Comparison of ENCODE assay signal across 10 cellular contexts in genomic region chr14:77314043-77314442, GRCh38. TPM values are rescaled to one million over a fixed set of nuclear protein-coding genes. Genes with fewer than 3 reads are reported as not detected.
DNase-seq lines count a peak whose midpoint lies in the region; ATAC-seq and TF ChIP-seq lines count a peak whose summit lies in the region.
"Had no signal": no experiment of that assay in that cellular context is flagged by ENCODE, and none has a peak within 500 bp of the region (broad histone marks: within the 10 kb centered on the region; RNA-seq: fewer than 3 reads in every experiment).

No MANE protein-coding gene starts in this region.

- peak overlapping the region; percentile 66 for H2AK9ac ChIP-seq in IMR-90 (replicated peaks; ENCODE audit: low read depth, low read length, poor library complexity)

- dilution Hi-C loops in IMR-90 (cut with HindIII; ENCODE audit: low sequenced_read_pairs, unreplicated experiment) = no loop called here

- H3K27ac ChIP-seq in IMR-90 (ENCODE audit: insufficient read depth, low read length) (peak overlapping the region; percentile 25), tibial nerve (peak overlapping the region; percentile 47 to 87 (median 82)), colonic mucosa (no peak overlapping the region), MM.1S (ENCODE audit: low read length) (no peak overlapping the region)

- H3K56ac ChIP-seq in IMR-90 (ENCODE audit: extremely low read depth, insufficient read depth, low read length) = peak overlapping the region; percentile 11; the same call in 1 of the 2 replicates

- peak overlapping the region; percentile 29 for H3K14ac ChIP-seq in IMR-90 (replicated peaks; ENCODE audit: low read depth, low read length)

- no peak overlapping the region for H3K18ac ChIP-seq in IMR-90 (ENCODE audit: low read depth, low read length)

- no peaks in the 10 kb centered on the region for H3K27me3 ChIP-seq in IMR-90 (ENCODE audit: control insufficient read depth, insufficient read depth, low read length)
- H3K27me3 ChIP-seq in tibial nerve = no peaks in the 10 kb centered on the region
- H3K27me3 ChIP-seq in colonic mucosa = no peaks in the 10 kb centered on the region
- no peaks in the 10 kb centered on the region for H3K27me3 ChIP-seq in MM.1S (replicated peaks; ENCODE audit: insufficient read depth, low read length)

- H3K23ac ChIP-seq in IMR-90 (ENCODE audit: low read depth, low read length) = 0 out of 2 replicates have a peak overlapping the region, but pooled peaks have one; percentile 22

- H3K79me2 ChIP-seq in MM.1S (ENCODE audit: low read length) = peaks cover 1% of the 10 kb centered on the region; the same call in 1 of the 2 replicates

- H2BK15ac ChIP-seq in IMR-90 (ENCODE audit: low read depth, low read length) = 0 out of 3 replicates have a peak overlapping the region, but pooled peaks have one; percentile 8

- peak overlapping the region; percentile 59 for H2BK20ac ChIP-seq in IMR-90 (ENCODE audit: low read depth, low read length)

- H3K9me3 ChIP-seq in IMR-90 (ENCODE audit: control insufficient read depth, insufficient read depth, low read length) = no peaks in the 10 kb centered on the region
- H3K9me3 ChIP-seq in tibial nerve = no peaks in the 10 kb centered on the region
- no peaks in the 10 kb centered on the region for H3K9me3 ChIP-seq in colonic mucosa
- no peaks in the 10 kb centered on the region for H3K9me3 ChIP-seq in MM.1S (replicated peaks; ENCODE audit: insufficient read depth, low read length)

- no peak overlapping the region for H4K5ac ChIP-seq in IMR-90 (ENCODE audit: low read depth, low read length)

- DNase-seq in IMR-90 (peak; percentile 89), choroid plexus epithelial cell (ENCODE audit: low read depth) (peak; percentile 89), left lobe of liver (ENCODE audit: low spot score) (peak; percentile 28), tibial nerve (ENCODE audit: low spot score in 2 of 2) (no peak), colonic mucosa (no peak), MM.1S (no peak)
- no peak for DNase-seq in activated CD4-positive, alpha-beta T cell treated with anti-CD3 and anti-CD28 coated beads for 1 hour
- DNase-seq: NCI-H1694 had no signal

- BruUV-seq in IMR-90 (replicated peaks; lab: Mats Ljungman, UMichigan) = no TSS peak

- H3K9ac ChIP-seq in IMR-90 (ENCODE audit: low read depth, low read length) (no peak overlapping the region), colonic mucosa (ENCODE audit: low read depth in 2 of 2, low read length in 2 of 2) (no peak overlapping the region), MM.1S (ENCODE audit: low read length) (no peak overlapping the region)

- H3K4me1 ChIP-seq in IMR-90 (ENCODE audit: control insufficient read depth, insufficient read depth, low read length) (peaks cover 15% of the 10 kb centered on the region), tibial nerve (peaks cover 0 to 71% (median 32%) of the 10 kb centered on the region in 4 donors), colonic mucosa (peaks cover 6% of the 10 kb centered on the region), MM.1S (ENCODE audit: low read length) (peaks cover 5% of the 10 kb centered on the region; the same call in 1 of the 2 replicates)

- no peaks in the 10 kb centered on the region for H3K9me2 ChIP-seq in MM.1S (replicated peaks; ENCODE audit: insufficient read depth, low read length)

- peak overlapping the region; percentile 64 for H2BK5ac ChIP-seq in IMR-90 (ENCODE audit: low read depth, low read length, poor library complexity, severe bottlenecking)

- TF ChIP-seq POLR2A in IMR-90 (IDR thresholded peaks at IDR 0.05; ENCODE audit: low read depth, low read length) = no peak
- TF ChIP-seq POLR2A in tibial nerve (IDR thresholded peaks at IDR 0.05) = no peak

- H3K79me1 ChIP-seq in IMR-90 (ENCODE audit: low read depth in 1 of 2, low read length in 2 of 2) = peaks cover 13 to 57% of the 10 kb centered on the region in 2 experiments

- H2BK120ac ChIP-seq in IMR-90 (ENCODE audit: low read depth, low read length) = peak overlapping the region; percentile 86

- peaks cover 9% of the 10 kb centered on the region for H4K20me1 ChIP-seq in IMR-90 (ENCODE audit: insufficient read depth, low read length)
- H4K20me1 ChIP-seq in MM.1S (ENCODE audit: insufficient read depth, low read length) = no peaks in the 10 kb centered on the region

- H3F3A ChIP-seq in MM.1S (ENCODE audit: insufficient read depth, low read length) = no peaks in the 10 kb centered on the region

- H3K4ac ChIP-seq in IMR-90 (ENCODE audit: low read depth, low read length) = peak overlapping the region; percentile 75

- CTCF ChIA-PET in IMR-90 (lab: Yijun Ruan, JAX) = interaction anchor here (0.6 to 6.2 kb wide), 2 partner anchors 12 to 1407 kb away, joined by 3 to 116 read pairs; no protein-coding TSS in a partner anchor

- peak overlapping the region; percentile 1; the same call in 1 of the 2 replicates for H3K4me2 ChIP-seq in IMR-90 (ENCODE audit: low read depth, low read length)
- no peak overlapping the region for H3K4me2 ChIP-seq in MM.1S (ENCODE audit: low read depth, low read length)

- H3K9me1 ChIP-seq in IMR-90 (ENCODE audit: insufficient read depth, low read length) = peaks cover 13% of the 10 kb centered on the region

- POLR2A ChIA-PET in IMR-90 (lab: Charles Lee; ENCODE audit: unreplicated experiment) = interaction anchor here (1.1 kb wide), 1 partner anchor 11 kb away, joined by 3 read pairs; no protein-coding TSS in a partner anchor

- in situ Hi-C loops in IMR-90 (cut with MboI; ENCODE audit: low sequenced_read_pairs) = loop anchor here (25.0 kb wide), 1 partner anchor 427 kb away; no protein-coding TSS in a partner anchor

- TF ChIP-seq EP300 in tibial nerve (IDR thresholded peaks at IDR 0.05) = peak in 1 of 2 donors; percentile 59

- peak overlapping the region in 1 of 2 experiments; percentile 45; a peak in 1 of 4 replicates for H4K8ac ChIP-seq in IMR-90 (ENCODE audit: low read depth in 2 of 2, low read length in 2 of 2)

- H2AFZ ChIP-seq in IMR-90 (replicated peaks; ENCODE audit: low read length, poor library complexity) (peak overlapping the region; percentile 78), MM.1S (ENCODE audit: low read length) (no peak overlapping the region)

- H3K4me3 ChIP-seq in IMR-90 (ENCODE audit: insufficient read depth, low read depth, low read length) (no peak overlapping the region), choroid plexus epithelial cell (ENCODE audit: low read depth, low read length) (no peak overlapping the region), tibial nerve (no peak overlapping the region), colonic mucosa (no peak overlapping the region), MM.1S (ENCODE audit: low read length) (no peak overlapping the region)

- H4K91ac ChIP-seq in IMR-90 (ENCODE audit: insufficient read depth, low read depth, low read length) = peak overlapping the region; percentile 82; the same call in 1 of the 2 replicates

- H2AK5ac ChIP-seq in IMR-90 (ENCODE audit: low read depth, low read length) = peak overlapping the region; percentile 82; the same call in 1 of the 2 replicates

- 0 out of 2 replicates have a peak, but pooled peaks have one; percentile 6 for TF ChIP-seq RAD21 in IMR-90 (IDR thresholded peaks at IDR 0.05; ENCODE audit: low read length)

- intact Hi-C loops in IMR-90 (cut with micrococcal nuclease) = loop anchor here (1.0 to 5.0 kb wide), 2 partner anchors 162 to 437 kb away; no protein-coding TSS in a partner anchor
- intact Hi-C loops in colonic mucosa (cut with DNase I) = no loop called here

- H3K36me3 ChIP-seq in IMR-90 (ENCODE audit: control insufficient read depth, insufficient read depth, low read length) (no peaks in the 10 kb centered on the region), tibial nerve (peaks cover 0 to 4% (median 0%) of the 10 kb centered on the region in 3 donors), colonic mucosa (no peaks in the 10 kb centered on the region), MM.1S (replicated peaks; ENCODE audit: insufficient read depth, low read length) (no peaks in the 10 kb centered on the region)

- peak; percentile 92 for ATAC-seq in IMR-90 (ENCODE audit: low read depth)
- no peak for ATAC-seq in left lobe of liver
- no peak for ATAC-seq in HG03460 (IDR thresholded peaks at IDR 0.05; ENCODE audit: unreplicated experiment)

- WGBS in IMR-90 (ENCODE audit: extremely low coverage in 2 of 2, insufficient read length in 1 of 2), 2 experiments = no CpG with 5 or more reads among the region's 2 CpGs
- 8 to 13% methylated on average over 2 of the region's 2 CpGs for WGBS in tibial nerve, 2 donors

- TF ChIP-seq CTCF in IMR-90 (conservative IDR thresholded peaks at IDR 0.05; ENCODE audit: low read depth, low read length) (no peak), choroid plexus epithelial cell (conservative IDR thresholded peaks at IDR 0.05; ENCODE audit: low read depth, low read length) (peak; percentile 2), tibial nerve (IDR thresholded peaks at IDR 0.05) (no peak), colonic mucosa (IDR thresholded peaks at IDR 0.05) (no peak), MM.1S (IDR thresholded peaks at IDR 0.05; ENCODE audit: low read length) (no peak)

TF ChIP-seq in IMR-90, 13 proteins besides CTCF, POLR2A, EP300 and RAD21 (continues in another document):
- TF ChIP-seq FOS (IDR thresholded peaks at IDR 0.05; ENCODE audit: low read depth, low read length) = peak; percentile 48
- TF ChIP-seq BHLHE40 (IDR thresholded peaks at IDR 0.05; ENCODE audit: low read depth, low read length) = peak; percentile 95

RNA-seq across cellular contexts. Expression of gene POMT2, which starts 6.6 kb away (rescaled TPM):
- 5.8 and 6.5 TPM in 2 replicates for total RNA-seq in IMR-90 (2012; rRNA removed)
- polyA plus RNA-seq in IMR-90 (2012; rRNA removed) = 13.0 and 13.1 TPM in 2 replicates
- 7.4 and 9.6 TPM in 2 replicates for polyA plus RNA-seq in IMR-90 (2012; cell fraction: cytosol; rRNA removed)
- polyA plus RNA-seq in IMR-90 (2012; cell fraction: nucleus; rRNA removed; ENCODE audit: low replicate concordance) = 40.0 and 47.7 TPM in 2 replicates
- 15.7 TPM for total RNA-seq in left lobe of liver
- 10 to 100 TPM; 23.9 to 38.7 (median 28.9) TPM for total RNA-seq in tibial nerve
- 10 to 100 TPM; 13.0 to 37.7 TPM for total RNA-seq in colonic mucosa

RNA-seq across cellular contexts. Expression of gene GSTZ1, which starts 6.8 kb away (rescaled TPM):
- total RNA-seq in IMR-90 (2012; rRNA removed) (25.0 and 29.0 TPM in 2 replicates), left lobe of liver (121 TPM), tibial nerve (10 to 100 TPM in 3 of 4 donors, 1 to 10 TPM in 1; 9.4 to 24.7 (median 14.6) TPM), colonic mucosa (10 to 100 TPM; 31.2 to 33.6 TPM)
- polyA plus RNA-seq in IMR-90 (2012; rRNA removed) = 19.3 and 19.4 TPM in 2 replicates
- polyA plus RNA-seq in IMR-90 (2012; cell fraction: cytosol; rRNA removed) = 18.3 and 23.3 TPM in 2 replicates
- 16.0 and 20.6 TPM in 2 replicates for polyA plus RNA-seq in IMR-90 (2012; cell fraction: nucleus; rRNA removed; ENCODE audit: low replicate concordance)

RNA-seq across cellular contexts. Expression of gene NGB, which starts 43.0 kb away (rescaled TPM):
- total RNA-seq in IMR-90 (2012; rRNA removed) (not detected in 2 replicates), left lobe of liver (not detected), tibial nerve (not detected), colonic mucosa (1 to 10 TPM in 1 of 2 donors, not detected in 1; 1.5 TPM)
- not detected in 2 replicates for polyA plus RNA-seq in IMR-90 (2012; rRNA removed)
- not detected in 2 replicates for polyA plus RNA-seq in IMR-90 (2012; cell fraction: cytosol; rRNA removed)
- not detected in 2 replicates for polyA plus RNA-seq in IMR-90 (2012; cell fraction: nucleus; rRNA removed; ENCODE audit: low replicate concordance)
- total RNA-seq: subcutaneous adipose tissue had no signal

Comparison
In these comparisons a context has a peak if more than half of its experiments do, and no peak if none do; other contexts are left out.
1. DNase-seq: peak in IMR-90 (single experiment), choroid plexus epithelial cell (single experiment) and left lobe of liver (single experiment); none in tibial nerve (0 of 2), activated CD4-positive, alpha-beta T cell treated with anti-CD3 and anti-CD28 coated beads for 1 hour (single experiment), colonic mucosa (single experiment) and MM.1S (single experiment).
2. H3K27ac ChIP-seq: peak in IMR-90 (single experiment) and tibial nerve (4 of 4); none in colonic mucosa (single experiment) and MM.1S (single experiment).